Comparison of ENCODE assay signal across 26 cellular contexts in genomic region chr7:137480401-137480800, GRCh38.
"Had no signal": no experiment of that assay in that cellular context is flagged by ENCODE, and none has a peak within 500 bp of the region (broad histone marks: within the 10 kb centered on the region; RNA-seq: fewer than 3 reads in every experiment).

No MANE protein-coding gene starts in this region.

- H3K4me3 ChIP-seq: adrenal gland, body of pancreas, breast epithelium, coronary artery, MG63, PC-9 had no signal

- H3K27me3 ChIP-seq: adrenal gland, body of pancreas, breast epithelium, MG63 had no signal

- H3K9me3 ChIP-seq: adrenal gland, body of pancreas, breast epithelium, MG63 had no signal

- H3K4me1 ChIP-seq: adrenal gland, body of pancreas, breast epithelium had no signal

- ATAC-seq: activated CD8-positive, alpha-beta T cell treated with anti-CD3 and anti-CD28 coated beads, Interleukin-2, amount 10 ng/mL, durations not matched to agents 7 days and 5 days; activated naive CD4-positive, alpha-beta T cell treated with anti-CD3 and anti-CD28 coated beads, Interleukin-2, amount 50 U/mL, for 72 hours; body of pancreas had no signal

- H3K27ac ChIP-seq: adrenal gland, body of pancreas, breast epithelium, coronary artery, PC-9, WERI-Rb-1 had no signal

- H3K36me3 ChIP-seq: adrenal gland, breast epithelium, MG63, WERI-Rb-1 had no signal

- DNase-seq: activated CD4-positive, alpha-beta T cell treated with anti-CD3 and anti-CD28 coated beads for 1 hour; activated CD4-positive, alpha-beta T cell treated with anti-CD3 and anti-CD28 coated beads for 48 hours; activated CD4-positive, alpha-beta T cell treated with anti-CD3 and anti-CD28 coated beads, Interleukin-2, amount 50 U/mL, for 4 hours; activated CD4-positive, CD25-positive, alpha-beta regulatory T cell; activated CD8-positive, alpha-beta T cell treated with anti-CD3 and anti-CD28 coated beads, Interleukin-2, amount 10 ng/mL, durations not matched to agents 7 days and 5 days; activated gamma-delta T cell treated with Interleukin-2 at 50 U/mL for 16 hours; activated naive CD4-positive, alpha-beta T cell treated with anti-CD3 and anti-CD28 coated beads for 36 hours; activated T-cell treated with anti-CD3 and anti-CD28 coated beads, Interleukin-2, amount 50 U/mL, for 24 hours; adrenal gland; body of pancreas; MG63; NCI-H1092 treated with DMSO at 0.1 percent for 48 hours; NCI-H187; NCI-H2029 treated with DMSO at 0.1 percent for 48 hours; NCI-H2107; NCI-H510A; NCI-H526; NCI-H748 treated with DMSO at 0.1 percent for 48 hours; PC-9; Right ventricle myocardium superior; SW 1271; T1000; WERI-Rb-1 had no signal
